Comparison of ENCODE assay signal across 35 cellular contexts in genomic region chr13:111092685-111093084, GRCh38. TPM values are rescaled to one million over a fixed set of nuclear protein-coding genes. Genes with fewer than 3 reads are reported as not detected.
DNase-seq lines count a peak whose midpoint lies in the region; ATAC-seq, FAIRE-seq and TF ChIP-seq lines count a peak whose summit lies in the region.
"Had no signal": no experiment of that assay in that cellular context is flagged by ENCODE, and none has a peak within 500 bp of the region (broad histone marks: within the 10 kb centered on the region; RNA-seq: fewer than 3 reads in every experiment).

No MANE protein-coding gene starts in this region.

- no peak for FAIRE-seq in H1 (lab: Jason Lieb, UNC)
- FAIRE-seq: A204.1, A549, D721Med had no signal

- H3K27me3 ChIP-seq in H1 (replicated peaks in 1 of 4; ENCODE audit: control insufficient read depth in 3 of 4, extremely low read depth in 1 of 4, insufficient read depth in 3 of 4, low read length in 3 of 4) (no peaks in the 10 kb centered on the region), esophagus muscularis mucosa (peaks cover 0 to 43% (median 0%) of the 10 kb centered on the region in 4 donors), neuronal stem cell (ENCODE audit: control insufficient read depth in 3 of 3, insufficient read depth in 3 of 3, low read depth in 1 of 3, low read length in 3 of 3) (peaks cover 0 to 52% (median 0%) of the 10 kb centered on the region in 3 experiments), upper lobe of right lung (peaks cover 14% of the 10 kb centered on the region), breast epithelium (peaks cover 2 to 49% of the 10 kb centered on the region in 2 donors)
- H3K27me3 ChIP-seq: BLaER1; BLaER1 treated with 17β-estradiol and CSF1 and Interleukin-3, amounts not matched to agents 10 nM and 100 nM had no signal

- WGBS in H1 (ENCODE audit: extremely low coverage in 1 of 2, insufficient coverage in 1 of 2, insufficient read length in 1 of 2, insufficient replicate concordance in 2 of 2, low coverage in 1 of 2, low lambda C conversion rate in 2 of 2, missing lambda C conversion rate in 1 of 2), 2 experiments: 87% methylated on average over 6 of the region's 6 CpGs; no CpG with 5 or more reads in 1 of the 2 experiments
- 86% methylated on average over 6 of the region's 6 CpGs for WGBS in esophagus muscularis mucosa
- WGBS in neuronal stem cell (ENCODE audit: extremely low coverage in 2 of 2, insufficient read length in 2 of 2, insufficient replicate concordance in 1 of 2), 2 donors: no CpG with 5 or more reads among the region's 6 CpGs

- H2BK120ac ChIP-seq in H1 (replicated peaks; ENCODE audit: low read depth, low read length) (no peak overlapping the region), neuronal stem cell (ENCODE audit: low read depth, low read length) (no peak overlapping the region)

- H3K9me3 ChIP-seq in H1 (ENCODE audit: insufficient read depth in 2 of 2, low read depth in 1 of 2, low read length in 1 of 2) (no peaks in the 10 kb centered on the region), esophagus muscularis mucosa (no peaks in the 10 kb centered on the region), neuronal stem cell (replicated peaks in 1 of 2; ENCODE audit: control insufficient read depth in 2 of 2, insufficient read depth in 1 of 2, low read depth in 1 of 2, low read length in 2 of 2) (no peaks in the 10 kb centered on the region), upper lobe of right lung (no peaks in the 10 kb centered on the region), breast epithelium (no peaks in the 10 kb centered on the region)
- H3K9me3 ChIP-seq: A549; BE2C; BLaER1; BLaER1 treated with 17β-estradiol and CSF1 and Interleukin-3, amounts not matched to agents 10 nM and 100 nM; Caco-2 had no signal

- H2BK15ac ChIP-seq in H1 (ENCODE audit: low read length) (no peak overlapping the region), neuronal stem cell (ENCODE audit: low read length) (no peak overlapping the region)

- no peaks in the 10 kb centered on the region for H4K20me1 ChIP-seq in H1 (replicated peaks in 1 of 2; ENCODE audit: control insufficient read depth in 1 of 2, insufficient read depth in 2 of 2, low read length in 2 of 2)
- H4K20me1 ChIP-seq: BLaER1; BLaER1 treated with 17β-estradiol and CSF1 and Interleukin-3, amounts not matched to agents 10 nM and 100 nM had no signal

- TF ChIP-seq EP300 in H1 (IDR thresholded peaks at IDR 0.05; ENCODE audit: borderline replicate concordance in 1 of 2, low read depth in 2 of 2, low read length in 2 of 2) (no peak), esophagus muscularis mucosa (IDR thresholded peaks at IDR 0.05) (no peak)

- intact Hi-C loops in esophagus muscularis mucosa (cut with DNase I): no loop called here
- intact Hi-C loops in upper lobe of right lung (cut with DNase I): no loop called here
- intact Hi-C loops in breast epithelium (cut with DNase I; ENCODE audit: low total_unique reads): no loop called here

- H3K14ac ChIP-seq in H1 (ENCODE audit: insufficient read length) (no peak overlapping the region), neuronal stem cell (ENCODE audit: low read length) (no peak overlapping the region)

- 0 out of 2 replicates have a peak overlapping the region, but pooled peaks have one; percentile 84 for H2BK12ac ChIP-seq in H1 (ENCODE audit: low read depth, low read length)
- no peak overlapping the region for H2BK12ac ChIP-seq in neuronal stem cell (ENCODE audit: low read length)

- H3K4ac ChIP-seq in H1 (replicated peaks; ENCODE audit: insufficient read length, low read depth, low read length) (no peak overlapping the region), neuronal stem cell (ENCODE audit: low read length) (no peak overlapping the region)

- no peak overlapping the region for H2BK5ac ChIP-seq in H1 (ENCODE audit: low read depth, low read length)
- H2BK5ac ChIP-seq in neuronal stem cell (ENCODE audit: low read length): no peak overlapping the region

- POLR2A ChIA-PET in H1 (lab: Charles Lee; ENCODE audit: partially characterized antibody): no interaction called here

- H3K4me1 ChIP-seq in H1 (replicated peaks in 1 of 4; ENCODE audit: control insufficient read depth in 3 of 4, insufficient read depth in 4 of 4, low read length in 3 of 4) (no peaks in the 10 kb centered on the region; a peak in 1 of 7 replicates), esophagus muscularis mucosa (no peaks in the 10 kb centered on the region), neuronal stem cell (ENCODE audit: control insufficient read depth in 2 of 2, insufficient read depth in 1 of 2, low read depth in 1 of 2, low read length in 2 of 2) (no peaks in the 10 kb centered on the region), upper lobe of right lung (no peaks in the 10 kb centered on the region), breast epithelium (no peaks in the 10 kb centered on the region)
- H3K4me1 ChIP-seq: A549; BE2C; BLaER1; BLaER1 treated with 17β-estradiol and CSF1 and Interleukin-3, amounts not matched to agents 10 nM and 100 nM; Caco-2 had no signal

- no peak overlapping the region for H3K27ac ChIP-seq in H1 (ENCODE audit: low read depth, low read length)
- H3K27ac ChIP-seq in esophagus muscularis mucosa (replicated peaks in 1 of 4): no peak overlapping the region
- no peak overlapping the region for H3K27ac ChIP-seq in neuronal stem cell (replicated peaks; ENCODE audit: low read length)
- no peak overlapping the region for H3K27ac ChIP-seq in upper lobe of right lung
- H3K27ac ChIP-seq in breast epithelium: no peak overlapping the region
- H3K27ac ChIP-seq: 22Rv1; A549; BLaER1; BLaER1 treated with 17β-estradiol and CSF1 and Interleukin-3, amounts not matched to agents 10 nM and 100 nM; C4-2B had no signal

- H4K5ac ChIP-seq in H1 (ENCODE audit: insufficient read length, low read depth, low read length): no peak overlapping the region

- H2AFZ ChIP-seq in H1 (ENCODE audit: low read length): no peak overlapping the region; the same call in 1 of the 2 replicates
- no peak overlapping the region for H2AFZ ChIP-seq in neuronal stem cell (ENCODE audit: low read length)

- H2AK5ac ChIP-seq in H1 (ENCODE audit: low read depth, low read length) (no peak overlapping the region), neuronal stem cell (ENCODE audit: low read depth, low read length) (no peak overlapping the region)

- no peaks in the 10 kb centered on the region for H3K23me2 ChIP-seq in H1 (ENCODE audit: low read depth, low read length)

- TF ChIP-seq CTCF in H1 (IDR thresholded peaks at IDR 0.05; ENCODE audit: control extremely low read depth in 1 of 3, insufficient read depth in 1 of 3, low read depth in 1 of 3, low read length in 3 of 3) (no peak), esophagus muscularis mucosa (IDR thresholded peaks at IDR 0.05) (no peak), upper lobe of right lung (IDR thresholded peaks at IDR 0.05) (no peak), breast epithelium (IDR thresholded peaks at IDR 0.05) (no peak)

- no peak overlapping the region for H3K56ac ChIP-seq in H1 (replicated peaks; ENCODE audit: insufficient read length, low read depth, low read length)

- CTCF ChIA-PET in H1 (lab: Charles Lee; ENCODE audit: partially characterized antibody): interaction anchor here (0.6 to 0.9 kb wide), 2 partner anchors 16 to 25 kb away, joined by 3 to 5 read pairs; no protein-coding TSS in a partner anchor

- H3K9ac ChIP-seq in H1 (replicated peaks in 1 of 4; ENCODE audit: extremely low read depth in 1 of 4, low read depth in 3 of 4, low read length in 3 of 4) (no peak overlapping the region), neuronal stem cell (ENCODE audit: low read depth, low read length, poor library complexity) (no peak overlapping the region)
- H3K9ac ChIP-seq: BLaER1; BLaER1 treated with 17β-estradiol and CSF1 and Interleukin-3, amounts not matched to agents 10 nM and 100 nM had no signal

- TF ChIP-seq RAD21 in H1 (IDR thresholded peaks at IDR 0.05 in 1 of 2, conservative IDR thresholded peaks at IDR 0.05 in 1 of 2; ENCODE audit: low read depth in 2 of 2, low read length in 2 of 2): no peak

- no peak overlapping the region for H4K91ac ChIP-seq in H1 (replicated peaks; ENCODE audit: insufficient read length, low read length)
- H4K91ac ChIP-seq in neuronal stem cell (ENCODE audit: low read depth, low read length, poor library complexity): no peak overlapping the region

- H3K18ac ChIP-seq in H1 (ENCODE audit: extremely low read depth, low read length) (no peak overlapping the region; the same call in 1 of the 2 replicates), neuronal stem cell (ENCODE audit: low read length) (no peak overlapping the region)

- TF ChIP-seq POLR2A in H1 (IDR thresholded peaks at IDR 0.05; ENCODE audit: control extremely low read depth in 1 of 2, low read depth in 2 of 2, low read length in 2 of 2): no peak
- no peak for TF ChIP-seq POLR2A in esophagus muscularis mucosa (IDR thresholded peaks at IDR 0.05; ENCODE audit: low read depth)
- no peak for TF ChIP-seq POLR2A in breast epithelium (IDR thresholded peaks at IDR 0.05)

- H3K23ac ChIP-seq in H1 (ENCODE audit: insufficient read length): no peak overlapping the region
- H3K23ac ChIP-seq in neuronal stem cell (ENCODE audit: low read depth, low read length, poor library complexity): peak overlapping the region; percentile 10

- H2BK20ac ChIP-seq in H1 (ENCODE audit: low read length): no peak overlapping the region

- ATAC-seq in upper lobe of right lung (peak; percentile 13), GM18867 (IDR thresholded peaks at IDR 0.05; ENCODE audit: unreplicated experiment) (no peak)
- ATAC-seq: A549; CD8-positive, alpha-beta T cell had no signal

- DNase-seq in H1 (ENCODE audit: low read depth in 1 of 2, low spot score in 2 of 2): no peak
- peak; percentile 68 for DNase-seq in esophagus muscularis mucosa (ENCODE audit: extremely low spot score)
- no peak for DNase-seq in neuronal stem cell (ENCODE audit: low spot score)
- DNase-seq in upper lobe of right lung: no peak
- DNase-seq in NCI-H1048 (lab: John Stamatoyannopoulos, UW): no peak
- DNase-seq in breast epithelium (ENCODE audit: low spot score in 2 of 2): no peak
- no peak for DNase-seq in epidermal melanocyte (ENCODE audit: insufficient read length, low spot score)
- DNase-seq: 8988T; ACHN; AML-193; BE2C; C1 segment of cervical spinal cord; Caco-2; Calu3; CD4-positive, alpha-beta memory T cell; CD4-positive, alpha-beta T cell; CD4-positive, CD25-positive, alpha-beta regulatory T cell; CD8-positive, alpha-beta memory T cell; CD8-positive, alpha-beta T cell; COR-L47; DMS 273 treated with DMSO at 0.1 percent for 48 hours; DMS153; DMS53; DMS79; DMS79 treated with DMSO at 0.1 percent for 48 hours; DND-41; EL had no signal

- H3K79me2 ChIP-seq in H1 (ENCODE audit: control insufficient read depth in 1 of 2, insufficient read depth in 2 of 2, low read length in 2 of 2): no peaks in the 10 kb centered on the region

- no peaks in the 10 kb centered on the region for H3K79me1 ChIP-seq in H1 (ENCODE audit: low read depth, low read length)
- no peaks in the 10 kb centered on the region for H3K79me1 ChIP-seq in neuronal stem cell (ENCODE audit: low read depth, low read length)

- no peak overlapping the region for H3K4me2 ChIP-seq in H1 (ENCODE audit: insufficient read depth in 1 of 2, low read depth in 2 of 2, low read length in 2 of 2)
- no peak overlapping the region for H3K4me2 ChIP-seq in neuronal stem cell (ENCODE audit: insufficient read depth, low read length, poor library complexity, severe bottlenecking)
- H3K4me2 ChIP-seq: A549; BLaER1; BLaER1 treated with 17β-estradiol and CSF1 and Interleukin-3, amounts not matched to agents 10 nM and 100 nM had no signal

- H4K8ac ChIP-seq in H1 (ENCODE audit: extremely low read depth, insufficient read depth, low read length) (no peak overlapping the region), neuronal stem cell (ENCODE audit: low read depth, low read length) (no peak overlapping the region)

- H3K36me3 ChIP-seq in H1 (ENCODE audit: control insufficient read depth in 2 of 4, insufficient read depth in 4 of 4, low read length in 3 of 4) (no peaks in the 10 kb centered on the region), esophagus muscularis mucosa (no peaks in the 10 kb centered on the region), neuronal stem cell (replicated peaks in 1 of 2; ENCODE audit: control insufficient read depth in 2 of 2, insufficient read depth in 2 of 2, low read length in 2 of 2) (no peaks in the 10 kb centered on the region), upper lobe of right lung (no peaks in the 10 kb centered on the region), breast epithelium (no peaks in the 10 kb centered on the region)
- H3K36me3 ChIP-seq: BE2C; BLaER1; BLaER1 treated with 17β-estradiol and CSF1 and Interleukin-3, amounts not matched to agents 10 nM and 100 nM had no signal

- H3K4me3 ChIP-seq in H1 (ENCODE audit: extremely low read depth in 1 of 4, insufficient read depth in 2 of 4, low read depth in 3 of 4, low read length in 4 of 4) (no peak overlapping the region), esophagus muscularis mucosa (no peak overlapping the region), neuronal stem cell (ENCODE audit: low read length in 2 of 2) (no peak overlapping the region), upper lobe of right lung (no peak overlapping the region), breast epithelium (no peak overlapping the region)
- H3K4me3 ChIP-seq: A549; BLaER1; BLaER1 treated with 17β-estradiol and CSF1 and Interleukin-3, amounts not matched to agents 10 nM and 100 nM had no signal

RNA-seq across cellular contexts. Expression of gene ARHGEF7, which starts 22.4 kb away (rescaled TPM):
- 51.7 and 56.5 TPM in 2 replicates for total RNA-seq in H1 (2021; fragmentation: NEBNext Ultra II Directional; extraction: Animal tissue kit (Norgen Biotek cat#: 25700))
- 26.2 and 27.4 TPM in 2 replicates for polyA plus RNA-seq in H1 (2011; rRNA removed)
- polyA plus RNA-seq in H1 (2011; cell fraction: cytosol; rRNA removed): 22.9 TPM
- polyA plus RNA-seq in H1 (2011; cell fraction: nucleus; rRNA removed): 72.3 TPM
- 31.1 to 36.7 TPM (median 35.3 TPM) in 4 replicates for polyA plus RNA-seq in H1 (2012, experiment 1 of 2)
- polyA plus RNA-seq in H1 (2012, experiment 2 of 2): 8.2 TPM
- polyA plus RNA-seq in H1 (2013, experiment 1 of 2): 27.7 TPM
- 26.2 TPM for polyA plus RNA-seq in H1 (2013, experiment 2 of 2)
- polyA minus RNA-seq in H1 (2011; rRNA and poly(A)+ RNA removed): 38.5 and 39.6 TPM in 2 replicates
- polyA minus RNA-seq in H1 (2011; cell fraction: cytosol; rRNA and poly(A)+ RNA removed): 28.9 TPM
- 89.1 TPM for polyA minus RNA-seq in H1 (2011; cell fraction: nucleus; rRNA and poly(A)+ RNA removed)
- total RNA-seq in esophagus muscularis mucosa (10 to 100 TPM; 36.0 to 53.6 (median 45.1) TPM), upper lobe of right lung (63.2 TPM), breast epithelium (10 to 100 TPM; 79.6 to 92.0 (median 85.5) TPM)
- polyA plus RNA-seq in neuronal stem cell (2013, experiment 1 of 2): 43.9 TPM
- polyA plus RNA-seq in neuronal stem cell (2013, experiment 2 of 2): 44.8 TPM
